In genomic region chr18:77990901-77991300, GRCh38 we compare ENCODE assay signal across 34 cellular contexts.
"Had no signal": no experiment of that assay in that cellular context is flagged by ENCODE, and none has a peak within 500 bp of the region (broad histone marks: within the 10 kb centered on the region; RNA-seq: fewer than 3 reads in every experiment).

No MANE protein-coding gene starts in this region.

- DNase-seq: Karpas-422, Kasumi-1, MG63, MM.1S, MV-4-11, NCI-H1048, NCI-H1092, NCI-H1092 treated with DMSO at 0.1 percent for 48 hours, NCI-H1105, NCI-H1105 treated with DMSO at 0.1 percent for 48 hours, NCI-H1417, NCI-H1417 treated with DMSO at 0.1 percent for 48 hours, NCI-H1436, NCI-H1436 treated with DMSO at 0.1 percent for 48 hours, NCI-H146, NCI-H1694, NCI-H1694 treated with DMSO at 0.1 percent for 48 hours, NCI-H187, NCI-H187 treated with DMSO at 0.1 percent for 48 hours, NCI-H1930, NCI-H2029, NCI-H2029 treated with DMSO at 0.1 percent for 48 hours, NCI-H2081, NCI-H2081 treated with DMSO at 0.1 percent for 48 hours, NCI-H2107, NCI-H2171, NCI-H2171 treated with DMSO at 0.1 percent for 48 hours, NCI-H2227 treated with DMSO at 0.1 percent for 48 hours, NCI-H226, NCI-H345, NCI-H446, NCI-H446 treated with DMSO at 0.1 percent for 48 hours, NCI-H510A, NCI-H510A treated with DMSO at 0.1 percent for 48 hours had no signal

- H3K9me3 ChIP-seq: MG63 had no signal

- H3K4me3 ChIP-seq: MG63 had no signal

- H3K27me3 ChIP-seq: MG63 had no signal

- H3K36me3 ChIP-seq: MG63 had no signal
